Comparison of ENCODE assay signal across 33 cellular contexts in the genomic region with DNA sequence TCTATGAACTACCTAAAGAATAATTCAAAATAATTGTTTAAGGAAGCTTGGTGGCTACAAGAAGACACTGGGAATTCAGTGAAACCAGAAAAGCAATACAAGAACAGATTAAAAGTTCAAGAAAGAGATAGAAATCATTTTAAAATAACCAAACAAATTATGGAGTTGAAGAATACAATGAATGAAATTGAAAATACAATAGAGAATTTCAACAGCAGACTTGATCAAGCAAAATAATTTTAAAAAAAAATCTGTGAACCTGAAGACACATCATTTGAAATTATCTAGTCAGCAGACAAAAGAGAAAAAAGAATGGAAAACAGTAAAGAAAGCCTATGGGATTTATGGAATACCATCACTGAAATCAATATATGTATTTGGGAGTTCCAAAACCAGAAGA. TPM values are rescaled to one million over a fixed set of nuclear protein-coding genes. Genes with fewer than 3 reads are reported as not detected.
"Had no signal": no experiment of that assay in that cellular context is flagged by ENCODE, and none has a peak within 500 bp of the region (broad histone marks: within the 10 kb centered on the region; RNA-seq: fewer than 3 reads in every experiment).

No MANE protein-coding gene starts in this region.

- H3K4me3 ChIP-seq: adrenal gland, ascending aorta, body of pancreas, breast epithelium, cardiac muscle cell, colonic mucosa had no signal

- H3K9me3 ChIP-seq: colonic mucosa had no signal

- DNase-seq: activated effector memory CD4-positive, alpha-beta T cell treated with anti-CD3 and anti-CD28 coated beads, Interleukin-2, amount 50 U/mL, for 16 hours; activated effector memory CD4-positive, alpha-beta T cell treated with Interleukin-2 at 50 U/mL for 16 hours; activated gamma-delta T cell; activated gamma-delta T cell treated with Interleukin-2 at 50 U/mL for 16 hours; activated naive CD4-positive, alpha-beta T cell; activated naive CD4-positive, alpha-beta T cell treated with anti-CD3 and anti-CD28 coated beads for 36 hours; activated naive CD4-positive, alpha-beta T cell treated with anti-CD3 and anti-CD28 coated beads, Interleukin-2, amount 10 ng/mL, durations not matched to agents 7 days and 5 days; activated naive CD4-positive, alpha-beta T cell treated with anti-CD3 and anti-CD28 coated beads, Interleukin-2, amount 50 U/mL, for 16 hours; activated naive CD4-positive, alpha-beta T cell treated with Interleukin-2 at 50 U/mL for 16 hours; activated naive CD8-positive, alpha-beta T cell treated with anti-CD3 and anti-CD28 coated beads for 36 hours; activated naive CD8-positive, alpha-beta T cell treated with anti-CD3 and anti-CD28 coated beads, Interleukin-2, amount 10 ng/mL, durations not matched to agents 7 days and 5 days; activated naive CD8-positive, alpha-beta T cell treated with anti-CD3 and anti-CD28 coated beads, Interleukin-2, amount 50 U/mL, for 24 hours; activated T-cell treated with anti-CD3 and anti-CD28 coated beads, Interleukin-2, amount 50 U/mL, for 48 hours; activated T-cell treated with anti-CD3 and anti-CD28 coated beads, Interleukin-2, amount 50 U/mL, for 72 hours; adrenal gland; amniotic stem cell; amygdala; anterior cingulate cortex; aorta; body of pancreas; brain microvascular endothelial cell; caudate nucleus; central memory CD4-positive, alpha-beta T cell; cerebellar nuclear complex; colonic mucosa had no signal

- ATAC-seq: activated naive CD4-positive, alpha-beta T cell treated with anti-CD3 and anti-CD28 coated beads, Interleukin-2, amount 50 U/mL, for 72 hours; activated naive CD8-positive, alpha-beta T cell treated with anti-CD3 and anti-CD28 coated beads, Interleukin-2, amount 50 U/mL, for 24 hours; activated T-cell treated with anti-CD3 and anti-CD28 coated beads, Interleukin-2, amount 50 U/mL, for 72 hours; activated T-helper 17 cell treated with anti-CD3 and anti-CD28 coated beads, Interleukin-2, amount 50 U/mL, for 72 hours; body of pancreas had no signal

- H3K4me1 ChIP-seq: adrenal gland, ascending aorta, body of pancreas, breast epithelium, colonic mucosa had no signal

- H3K27me3 ChIP-seq: adrenal gland, ascending aorta, body of pancreas, brain microvascular endothelial cell, breast epithelium, cardiac muscle cell, colonic mucosa had no signal

- FAIRE-seq: astrocyte, bronchial epithelial cell, colon had no signal

- H3K36me3 ChIP-seq: adrenal gland, brain microvascular endothelial cell, breast epithelium, cardiac muscle cell, colonic mucosa had no signal

- H3K27ac ChIP-seq: adrenal gland, ascending aorta, body of pancreas, brain microvascular endothelial cell, breast epithelium, cardiac muscle cell, colonic mucosa had no signal

RNA-seq across cellular contexts. Expression of a gene that starts 31.2 kb away (rescaled TPM):
- total RNA-seq: activated naive CD8-positive, alpha-beta T cell treated with anti-CD3 and anti-CD28 coated beads for 36 hours had no signal
